ENCODE assay signal across 8 cellular contexts in the genomic region with DNA sequence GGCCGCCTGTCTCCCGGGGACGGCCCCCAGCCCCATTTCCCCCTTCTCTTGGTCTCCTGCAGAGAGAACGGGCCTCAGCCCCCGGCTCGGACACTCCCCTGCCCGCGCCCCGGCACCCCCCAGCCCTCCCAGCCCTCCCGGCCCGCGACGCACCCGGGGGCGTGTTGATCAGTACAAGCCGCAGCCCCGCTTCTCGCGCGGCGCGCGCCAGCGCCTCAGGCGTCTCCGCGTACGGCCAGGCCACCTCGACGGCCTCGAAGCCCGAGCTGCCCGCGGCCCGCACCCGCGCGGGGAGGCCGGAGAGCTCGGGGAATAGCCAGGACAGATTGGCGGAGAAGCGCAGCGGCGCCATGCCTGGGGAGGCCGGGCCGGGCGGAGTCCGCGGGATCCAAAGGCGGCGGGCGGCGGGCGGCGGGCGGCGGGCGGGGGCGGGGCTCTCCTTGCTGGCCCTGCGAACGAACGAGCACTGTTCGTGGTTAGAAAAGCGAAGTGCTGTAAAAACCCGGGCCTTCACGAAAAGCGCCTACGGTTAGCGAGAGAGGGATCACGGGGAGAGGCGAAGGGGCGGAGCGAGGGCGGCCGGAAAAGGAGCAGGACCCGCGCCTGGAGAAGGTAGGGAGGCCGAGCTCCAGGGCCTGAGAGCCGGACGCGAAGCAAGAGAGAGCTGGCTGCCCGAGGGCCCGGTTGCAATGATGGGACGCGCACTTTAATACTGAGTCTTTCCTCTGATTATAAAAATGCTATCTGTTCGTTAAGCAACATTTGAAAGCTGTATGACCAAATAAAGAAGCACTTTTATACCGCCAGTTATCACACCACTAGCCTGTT. TPM values are rescaled to one million over a fixed set of nuclear protein-coding genes. Genes with fewer than 3 reads are reported as not detected.
DNase-seq lines count a peak whose midpoint lies in the region; ATAC-seq and TF ChIP-seq lines count a peak whose summit lies in the region.

A gene with protein sequence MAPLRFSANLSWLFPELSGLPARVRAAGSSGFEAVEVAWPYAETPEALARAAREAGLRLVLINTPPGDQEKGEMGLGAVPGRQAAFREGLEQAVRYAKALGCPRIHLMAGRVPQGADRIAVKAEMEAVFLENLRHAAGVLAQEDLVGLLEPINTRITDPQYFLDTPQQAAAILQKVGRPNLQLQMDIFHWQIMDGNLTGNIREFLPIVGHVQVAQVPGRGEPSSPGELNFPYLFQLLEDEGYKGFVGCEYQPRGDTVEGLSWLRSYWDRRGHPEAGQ (minus strand): TSS at position 490 of the 828 bp plus-strand sequence. CDS start 138 bp downstream, at position 352.

- DNase-seq in AG09309 (ENCODE audit: low read depth) (peak; percentile 61), NCI-H2171 (lab: John Stamatoyannopoulos, UW) (peak; percentile 73), choroid plexus epithelial cell (ENCODE audit: low read depth) (peak; percentile 91), kidney glomerular epithelial cell (lab: John Stamatoyannopoulos, UW) (peak; percentile 66)
- DNase-seq in activated CD4-positive, alpha-beta T cell treated with anti-CD3 and anti-CD28 coated beads for 36 hours = peak; percentile 84
- peak; percentile 82 for DNase-seq in stimulated activated CD4-positive, alpha-beta T cell treated with anti-CD3 and anti-CD28 coated beads, Interleukin-15, amount 100 ng/mL, for 24 hours

- peak within 1 kb of the TSS; percentile 79 for H3K27ac Mint-ChIP-seq in activated CD4-positive, alpha-beta T cell treated with anti-CD3 and anti-CD28 coated beads for 36 hours

- peaks cover 17% of the 10 kb centered on the region for H3K4me1 Mint-ChIP-seq in activated CD4-positive, alpha-beta T cell treated with anti-CD3 and anti-CD28 coated beads for 36 hours

- no peaks in the 10 kb centered on the region for H3K9me3 Mint-ChIP-seq in activated CD4-positive, alpha-beta T cell treated with anti-CD3 and anti-CD28 coated beads for 36 hours (ENCODE audit: low read depth)

- POLR2A ChIA-PET in activated CD4-positive, alpha-beta T cell treated with anti-CD3 and anti-CD28 coated beads for 36 hours (lab: Charles Lee) = interaction anchor here (1.3 kb wide), 1 partner anchor 197 kb away, joined by 5 read pairs; a partner anchor contains a TSS

- TF ChIP-seq CTCF in AG09309 (IDR thresholded peaks at IDR 0.05; ENCODE audit: control insufficient read depth, insufficient read depth, low read depth, low read length, missing control alignments) (no peak), choroid plexus epithelial cell (conservative IDR thresholded peaks at IDR 0.05; ENCODE audit: low read depth, low read length) (no peak)

- peak within 1 kb of the TSS; percentile 79 for H3K4me3 Mint-ChIP-seq in activated CD4-positive, alpha-beta T cell treated with anti-CD3 and anti-CD28 coated beads for 36 hours

- CTCF ChIA-PET in activated CD4-positive, alpha-beta T cell treated with anti-CD3 and anti-CD28 coated beads for 36 hours (lab: Charles Lee) = interaction anchor here (0.8 to 1.6 kb wide), 5 partner anchors 12 to 227 kb away, joined by 3 to 7 read pairs (median 3); no protein-coding TSS in a partner anchor

- ATAC-seq in GM21529 (IDR thresholded peaks at IDR 0.05; ENCODE audit: unreplicated experiment) = peak; percentile 38
- ATAC-seq in activated CD4-positive, alpha-beta T cell treated with anti-CD3 and anti-CD28 coated beads for 36 hours = peak; percentile 65
- ATAC-seq in GM21576 (IDR thresholded peaks at IDR 0.05; ENCODE audit: unreplicated experiment) = no peak

- H3K4me3 ChIP-seq in AG09309 (ENCODE audit: control insufficient read depth, low read depth, low read length) (peak within 1 kb of the TSS; percentile 51), choroid plexus epithelial cell (ENCODE audit: low read depth, low read length) (peak within 1 kb of the TSS; percentile 62)

- H3K27me3 Mint-ChIP-seq in activated CD4-positive, alpha-beta T cell treated with anti-CD3 and anti-CD28 coated beads for 36 hours = peaks cover 15% of the 10 kb centered on the region

- peaks cover 8% of the 10 kb centered on the region for H3K36me3 Mint-ChIP-seq in activated CD4-positive, alpha-beta T cell treated with anti-CD3 and anti-CD28 coated beads for 36 hours (ENCODE audit: low read depth)

- intact Hi-C loops in activated CD4-positive, alpha-beta T cell treated with anti-CD3 and anti-CD28 coated beads for 36 hours (cut with DNase I, micrococcal nuclease) = loop anchor here in 1 of 2 experiments (1.0 to 10.0 kb wide), 7 partner anchors 85 to 999 kb away; a partner anchor contains a TSS

RNA-seq across cellular contexts. Expression of the gene that starts here (rescaled TPM):
- total RNA-seq in activated CD4-positive, alpha-beta T cell treated with anti-CD3 and anti-CD28 coated beads for 36 hours = 10 to 100 TPM; 10.8 to 13.5 TPM
